In genomic region chr4:185004562-185005208, GRCh38 we compare ENCODE assay signal across 10 cellular contexts. TPM values are rescaled to one million over a fixed set of nuclear protein-coding genes. Genes with fewer than 3 reads are reported as not detected.
DNase-seq lines count a peak whose midpoint lies in the region; ATAC-seq and TF ChIP-seq lines count a peak whose summit lies in the region.
"Had no signal": no experiment of that assay in that cellular context is flagged by ENCODE, and none has a peak within 500 bp of the region (broad histone marks: within the 10 kb centered on the region; RNA-seq: fewer than 3 reads in every experiment).

No MANE protein-coding gene starts in this region.

- H3K9me3 Mint-ChIP-seq in chondrocyte (ENCODE audit: low read depth): no peaks in the 10 kb centered on the region
- no peaks in the 10 kb centered on the region for H3K9me3 Mint-ChIP-seq in activated T-helper 2 cell treated with anti-CD3 and anti-CD28 coated beads, Interferon-gamma antibody, Interleukin-2, Interleukin-4, amounts not matched to agents 10 μg/mL and 5 μg/mL and 100 μg/mL, durations not matched to agents 14 hours and 24 hours and 36 hours

- H3K9me3 ChIP-seq in DND-41 (ENCODE audit: insufficient read depth, low read length, severe bottlenecking) (no peaks in the 10 kb centered on the region), GM23248 (ENCODE audit: low read depth) (no peaks in the 10 kb centered on the region), muscle layer of colon (ENCODE audit: low read length) (no peaks in the 10 kb centered on the region)

- no peak overlapping the region for H3K27ac Mint-ChIP-seq in chondrocyte (ENCODE audit: unreplicated experiment)
- H3K27ac Mint-ChIP-seq in activated T-helper 2 cell treated with anti-CD3 and anti-CD28 coated beads, Interferon-gamma antibody, Interleukin-2, Interleukin-4, amounts not matched to agents 10 μg/mL and 5 μg/mL and 100 μg/mL, durations not matched to agents 14 hours and 24 hours and 36 hours: no peak overlapping the region

- DNase-seq in DND-41 (no peak), GM23248 (no peak), NCI-H2107 (lab: John Stamatoyannopoulos, UW) (peak; percentile 52), chondrocyte (ENCODE audit: low spot score) (no peak), NCI-H1048 (lab: John Stamatoyannopoulos, UW) (no peak)
- no peak for DNase-seq in activated T-helper 2 cell treated with anti-CD3 and anti-CD28 coated beads, Interferon-gamma antibody, Interleukin-2, Interleukin-4, amounts not matched to agents 10 μg/mL and 5 μg/mL and 100 μg/mL, durations not matched to agents 14 hours and 24 hours and 36 hours (ENCODE audit: low spot score)
- no peak for DNase-seq in stimulated activated naive CD4-positive, alpha-beta T cell treated with Interleukin-2 at 50 U/mL for 16 hours (lab: John Stamatoyannopoulos, UW)

- H3K4me2 ChIP-seq in DND-41 (ENCODE audit: insufficient read depth, low read length) (no peak overlapping the region), GM23248 (ENCODE audit: unreplicated experiment) (peak overlapping the region; percentile 43)

- H4K20me1 ChIP-seq in DND-41 (ENCODE audit: insufficient read depth, low read length): no peaks in the 10 kb centered on the region
- no peaks in the 10 kb centered on the region for H4K20me1 ChIP-seq in GM23248 (ENCODE audit: insufficient read depth)

- in situ Hi-C loops in GM23248 (cut with MboI): loop anchor here (10.0 kb wide), 1 partner anchor 260 kb away; no protein-coding TSS in a partner anchor

- no peaks in the 10 kb centered on the region for H3K36me3 Mint-ChIP-seq in chondrocyte (ENCODE audit: low read depth)
- no peaks in the 10 kb centered on the region for H3K36me3 Mint-ChIP-seq in activated T-helper 2 cell treated with anti-CD3 and anti-CD28 coated beads, Interferon-gamma antibody, Interleukin-2, Interleukin-4, amounts not matched to agents 10 μg/mL and 5 μg/mL and 100 μg/mL, durations not matched to agents 14 hours and 24 hours and 36 hours (ENCODE audit: low read depth)

- peaks cover 56% of the 10 kb centered on the region for H3K27me3 Mint-ChIP-seq in chondrocyte (ENCODE audit: low read depth)
- peaks cover 45% of the 10 kb centered on the region for H3K27me3 Mint-ChIP-seq in activated T-helper 2 cell treated with anti-CD3 and anti-CD28 coated beads, Interferon-gamma antibody, Interleukin-2, Interleukin-4, amounts not matched to agents 10 μg/mL and 5 μg/mL and 100 μg/mL, durations not matched to agents 14 hours and 24 hours and 36 hours (ENCODE audit: low read depth)

- peaks cover 12% of the 10 kb centered on the region for H3K4me1 Mint-ChIP-seq in chondrocyte (ENCODE audit: low read depth)
- H3K4me1 Mint-ChIP-seq in activated T-helper 2 cell treated with anti-CD3 and anti-CD28 coated beads, Interferon-gamma antibody, Interleukin-2, Interleukin-4, amounts not matched to agents 10 μg/mL and 5 μg/mL and 100 μg/mL, durations not matched to agents 14 hours and 24 hours and 36 hours (ENCODE audit: low read depth): peaks cover 4% of the 10 kb centered on the region

- H3F3A ChIP-seq in GM23248 (ENCODE audit: insufficient read depth): no peaks in the 10 kb centered on the region

- TF ChIP-seq CTCF in DND-41 (IDR thresholded peaks at IDR 0.05; ENCODE audit: borderline replicate concordance, extremely low read depth, low read length, poor library complexity, severe bottlenecking) (no peak), chondrocyte (IDR thresholded peaks at IDR 0.05) (no peak)

- peak; percentile 71 for ATAC-seq in DND-41 (ENCODE audit: insufficient read depth, low read depth)

- H3K9ac ChIP-seq in DND-41 (ENCODE audit: low read depth, low read length) (no peak overlapping the region), GM23248 (no peak overlapping the region), muscle layer of colon (ENCODE audit: low read length) (no peak overlapping the region)

- intact Hi-C loops in activated T-helper 2 cell treated with anti-CD3 and anti-CD28 coated beads, Interferon-gamma antibody, Interleukin-2, Interleukin-4, amounts not matched to agents 10 μg/mL and 5 μg/mL and 100 μg/mL, durations not matched to agents 14 hours and 24 hours and 36 hours (cut with micrococcal nuclease): loop anchor here (1.0 to 10.0 kb wide), 5 partner anchors 9 to 257 kb away; no protein-coding TSS in a partner anchor

- H3K36me3 ChIP-seq in DND-41 (ENCODE audit: insufficient read depth, low read length): no peaks in the 10 kb centered on the region
- H3K36me3 ChIP-seq in GM23248 (ENCODE audit: low read depth): no peaks in the 10 kb centered on the region
- no peaks in the 10 kb centered on the region for H3K36me3 ChIP-seq in muscle layer of colon (ENCODE audit: insufficient read depth, low read length)

- no peaks in the 10 kb centered on the region for H3K9me2 ChIP-seq in GM23248 (ENCODE audit: insufficient read depth)

- H3K27me3 ChIP-seq in DND-41 (ENCODE audit: insufficient read depth, low read length, poor library complexity) (no peaks in the 10 kb centered on the region), GM23248 (replicated peaks; ENCODE audit: insufficient read depth) (peaks cover 6% of the 10 kb centered on the region), muscle layer of colon (ENCODE audit: control insufficient read depth in 1 of 2, insufficient read depth in 2 of 2, low read length in 2 of 2) (no peaks in the 10 kb centered on the region)

- H3K27ac ChIP-seq in DND-41 (ENCODE audit: low read length) (no peak overlapping the region), GM23248 (no peak overlapping the region), muscle layer of colon (ENCODE audit: low read depth, low read length) (no peak overlapping the region)
- H3K27ac ChIP-seq: HL-60 had no signal

- H3K79me2 ChIP-seq in DND-41 (ENCODE audit: insufficient read depth, low read length): no peaks in the 10 kb centered on the region
- H3K79me2 ChIP-seq in GM23248 (ENCODE audit: insufficient read depth): no peaks in the 10 kb centered on the region

- no peaks in the 10 kb centered on the region for H3K4me1 ChIP-seq in DND-41 (ENCODE audit: insufficient read depth, low read length)
- H3K4me1 ChIP-seq in GM23248 (ENCODE audit: insufficient read depth): no peaks in the 10 kb centered on the region
- H3K4me1 ChIP-seq in muscle layer of colon (ENCODE audit: insufficient read depth, low read length): peaks cover 4% of the 10 kb centered on the region

- H2AFZ ChIP-seq in DND-41 (ENCODE audit: low read depth, low read length) (no peak overlapping the region; the same call in 1 of the 2 replicates), GM23248 (peak overlapping the region; percentile 9; the same call in 1 of the 2 replicates)

- peak overlapping the region; percentile 72 for H3K4me3 Mint-ChIP-seq in chondrocyte (ENCODE audit: unreplicated experiment)
- H3K4me3 Mint-ChIP-seq in activated T-helper 2 cell treated with anti-CD3 and anti-CD28 coated beads, Interferon-gamma antibody, Interleukin-2, Interleukin-4, amounts not matched to agents 10 μg/mL and 5 μg/mL and 100 μg/mL, durations not matched to agents 14 hours and 24 hours and 36 hours (ENCODE audit: low read depth): no peak overlapping the region

- WGBS in GM23248 (ENCODE audit: low coverage in 1 of 2, low lambda C conversion rate in 2 of 2, missing lambda C conversion rate in 2 of 2), 2 experiments: 10% methylated on average over 21 to 22 of the region's 22 CpGs

- H3K4me3 ChIP-seq in DND-41 (ENCODE audit: low read depth in 1 of 2, low read length in 2 of 2) (no peak overlapping the region), GM23248 (peak overlapping the region; percentile 42), muscle layer of colon (ENCODE audit: low read depth in 1 of 2, low read length in 2 of 2) (peak overlapping the region; percentile 11 to 51)

RNA-seq across cellular contexts. Expression of gene HELT, which starts 13.6 kb away (rescaled TPM):
- total RNA-seq in GM23248 (2014; rRNA removed; shearing (Covaris generic)): not detected in 2 replicates
- polyA plus RNA-seq in GM23248 (2016; fragmentation: Nextera tagmentation; extraction: Ambion mirVana): not detected in 2 replicates
- total RNA-seq in chondrocyte: not detected in 3 replicates
- total RNA-seq in activated T-helper 2 cell treated with anti-CD3 and anti-CD28 coated beads, Interferon-gamma antibody, Interleukin-2, Interleukin-4, amounts not matched to agents 10 μg/mL and 5 μg/mL and 100 μg/mL, durations not matched to agents 14 hours and 24 hours and 36 hours: not detected in 2 replicates
- total RNA-seq: fibroblast of lung had no signal
- polyA plus RNA-seq: fibroblast of lung had no signal

Comparison
In these comparisons a context has a peak if more than half of its experiments do, and no peak if none do; other contexts are left out.
1. H3K4me3 ChIP-seq: peak in GM23248 (single experiment) and muscle layer of colon (2 of 2); none in DND-41 (0 of 2).